19 cellular contexts compared by ENCODE assay signal in the genomic region with DNA sequence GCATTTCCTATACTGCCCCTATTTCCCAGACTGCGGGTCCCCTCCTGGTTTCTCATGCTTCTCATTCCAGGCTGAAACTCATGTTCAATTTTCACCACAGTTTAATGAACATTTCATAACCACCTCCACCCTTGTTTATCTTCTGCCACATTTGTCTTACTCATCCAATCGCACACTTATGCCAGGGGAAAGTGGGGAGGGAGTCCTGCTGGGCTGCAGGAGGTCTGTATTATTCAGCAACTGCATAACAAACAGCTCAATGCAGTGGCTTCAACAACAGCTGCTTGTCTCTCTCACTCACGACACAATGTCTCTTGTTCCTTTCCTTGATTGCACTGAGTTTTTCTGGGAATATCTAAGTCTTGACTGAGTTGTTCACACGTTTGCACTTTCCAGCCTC.
DNase-seq lines count a peak whose midpoint lies in the region; ATAC-seq lines count a peak whose summit lies in the region.
"Had no signal": no experiment of that assay in that cellular context is flagged by ENCODE, and none has a peak within 500 bp of the region (broad histone marks: within the 10 kb centered on the region; RNA-seq: fewer than 3 reads in every experiment).

No MANE protein-coding gene starts in this region.

- H3K4me1 ChIP-seq in GM23248 (ENCODE audit: insufficient read depth): no peaks in the 10 kb centered on the region
- H3K4me1 ChIP-seq: Caco-2, Peyer's patch had no signal

- no peaks in the 10 kb centered on the region for H4K20me1 ChIP-seq in GM23248 (ENCODE audit: insufficient read depth)

- no peak overlapping the region for H3K9ac ChIP-seq in GM23248

- no peaks in the 10 kb centered on the region; the same call in 1 of the 2 replicates for H3K27me3 ChIP-seq in GM23248 (replicated peaks; ENCODE audit: insufficient read depth)
- H3K27me3 ChIP-seq: Peyer's patch had no signal

- no peaks in the 10 kb centered on the region for H3K79me2 ChIP-seq in GM23248 (ENCODE audit: insufficient read depth)

- H3F3A ChIP-seq in GM23248 (ENCODE audit: insufficient read depth): no peaks in the 10 kb centered on the region

- no peaks in the 10 kb centered on the region for H3K36me3 ChIP-seq in GM23248 (ENCODE audit: low read depth)
- H3K36me3 ChIP-seq: Peyer's patch had no signal

- DNase-seq in GM23248 (peak; percentile 2), M059J (ENCODE audit: low read depth) (peak; percentile 1), iPS DF 19.7 (ENCODE audit: low read depth, low spot score) (peak; percentile 1), pons (ENCODE audit: low spot score) (peak; percentile 28), SIG-M5 (lab: John Stamatoyannopoulos, UW) (no peak)
- DNase-seq: AML-193; Caco-2; CD4-positive, CD25-positive, alpha-beta regulatory T cell; DMS53; NCI-H1436; NCI-H2081; NCI-H510A treated with DMSO at 0.1 percent for 48 hours; NCI-H82; Peyer's patch had no signal

- WGBS in GM23248 (ENCODE audit: low coverage in 1 of 2, low lambda C conversion rate in 2 of 2, missing lambda C conversion rate in 2 of 2), 2 experiments: 0 to 4% methylated on average over 4 of the region's 4 CpGs

- H3K27ac ChIP-seq in GM23248: no peak overlapping the region
- H3K27ac ChIP-seq: Peyer's patch, SK-N-MC had no signal

- no peaks in the 10 kb centered on the region for H3K9me3 ChIP-seq in GM23248 (ENCODE audit: low read depth)
- H3K9me3 ChIP-seq: Caco-2, Peyer's patch had no signal

- H3K4me3 ChIP-seq in GM23248: no peak overlapping the region
- H3K4me3 ChIP-seq: Peyer's patch, SK-N-MC had no signal

- no peak overlapping the region for H3K4me2 ChIP-seq in GM23248 (ENCODE audit: unreplicated experiment)

- in situ Hi-C loops in GM23248 (cut with MboI): no loop called here

- H2AFZ ChIP-seq in GM23248: no peak overlapping the region

- ATAC-seq in HG02870 (IDR thresholded peaks at IDR 0.05; ENCODE audit: unreplicated experiment) (no peak), GM19324 (IDR thresholded peaks at IDR 0.05; ENCODE audit: low FRiP score, unreplicated experiment) (no peak), GM19395 (IDR thresholded peaks at IDR 0.05; ENCODE audit: unreplicated experiment) (no peak)
- ATAC-seq: Right ventricle myocardium inferior had no signal

- no peaks in the 10 kb centered on the region for H3K9me2 ChIP-seq in GM23248 (ENCODE audit: insufficient read depth)
